23 cellular contexts compared by ENCODE assay signal in the genomic region with DNA sequence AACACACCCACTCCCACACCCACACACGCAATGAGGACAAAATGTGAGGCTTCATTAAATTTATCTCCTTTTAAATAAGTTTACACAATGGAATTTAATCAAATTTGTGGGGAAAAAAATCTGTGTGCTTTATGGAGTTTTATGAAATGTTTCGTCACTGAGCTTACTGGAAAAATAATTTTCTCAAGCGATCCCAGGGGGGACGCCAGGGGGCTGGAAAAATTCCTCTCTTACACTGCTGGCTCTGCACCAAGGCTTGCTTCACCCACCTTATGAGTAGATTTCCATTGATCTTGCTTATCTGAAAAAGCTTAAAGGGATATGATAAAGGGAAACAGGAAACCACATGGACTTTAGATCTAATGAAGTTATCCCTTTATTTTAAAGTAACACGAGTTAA.
DNase-seq lines count a peak whose midpoint lies in the region; ATAC-seq, FAIRE-seq and TF ChIP-seq lines count a peak whose summit lies in the region.
"Had no signal": no experiment of that assay in that cellular context is flagged by ENCODE, and none has a peak within 500 bp of the region (broad histone marks: within the 10 kb centered on the region; RNA-seq: fewer than 3 reads in every experiment).

No MANE protein-coding gene starts in this region.

- TF ChIP-seq CTCF in HepG2 (CRISPR knock-in tag; IDR thresholded peaks at IDR 0.05) (no peak), right lobe of liver (IDR thresholded peaks at IDR 0.05) (no peak), heart left ventricle (IDR thresholded peaks at IDR 0.05) (peak in 1 of 12 donors; percentile 27), omental fat pad (IDR thresholded peaks at IDR 0.05) (no peak)

- H3K4me1 ChIP-seq in HepG2 (ENCODE audit: insufficient read depth, low read length) = no peaks in the 10 kb centered on the region
- H3K4me1 ChIP-seq in right lobe of liver = peaks cover 0 to 22% (median 8%) of the 10 kb centered on the region in 4 donors
- H3K4me1 ChIP-seq in heart left ventricle = peaks cover 7 to 78% (median 46%) of the 10 kb centered on the region in 12 donors

- TF ChIP-seq RAD21 in HepG2 (CRISPR knock-in tag; IDR thresholded peaks at IDR 0.05) = no peak

- 3% methylated on average over 5 of the region's 5 CpGs for WGBS in HepG2 (ENCODE audit: low lambda C conversion rate)
- whole genome bisulfite sequencing in right lobe of liver (ENCODE audit: insufficient coverage, low coverage, low lambda C conversion rate, missing lambda C conversion rate) = 76% methylated on average over 5 of the region's 5 CpGs
- 48 to 58% (median 54%) methylated on average over 5 of the region's 5 CpGs for WGBS in heart left ventricle, 4 donors

- ATAC-seq in HepG2 = no peak
- no peak for ATAC-seq in right lobe of liver
- ATAC-seq in heart left ventricle = peak in 1 of 4 donors; percentile 58
- peak; percentile 66 for ATAC-seq in omental fat pad (ENCODE audit: low FRiP score)
- ATAC-seq: A549; activated T-cell treated with anti-CD3 and anti-CD28 coated beads, Interleukin-2, amount 50 U/mL, for 4 hours; body of pancreas; effector memory CD8-positive, alpha-beta T cell; left lobe of liver; natural killer cell had no signal

- no peak for TF ChIP-seq EP300 in HepG2 (IDR thresholded peaks at IDR 0.05; ENCODE audit: low read depth in 2 of 2, low read length in 2 of 2)
- no peak for TF ChIP-seq EP300 in HepG2 (CRISPR knock-in tag; IDR thresholded peaks at IDR 0.05; ENCODE audit: borderline replicate concordance)

- no peak overlapping the region for H3K9ac ChIP-seq in HepG2 (ENCODE audit: insufficient read depth, low read depth, low read length)

- no peaks in the 10 kb centered on the region for H3K79me2 ChIP-seq in HepG2 (ENCODE audit: insufficient read depth, low read length)

- no peak for FAIRE-seq in HepG2 (lab: Jason Lieb, UNC)
- FAIRE-seq in urothelium cell line (lab: Jason Lieb, UNC) = no peak
- FAIRE-seq: A549 had no signal

- intact Hi-C loops in HepG2 (cut with micrococcal nuclease; ENCODE audit: unreplicated experiment) (no loop called here), right lobe of liver (cut with DNase I) (no loop called here), heart left ventricle (cut with DNase I) (loop anchor here in 5 of 10 donors (5.0 kb wide), 2 partner anchors 33 to 38 kb away; no protein-coding TSS in a partner anchor)

- H3K27me3 ChIP-seq in HepG2 (ENCODE audit: control insufficient read depth in 1 of 2, insufficient read depth in 2 of 2, low read length in 2 of 2) (no peaks in the 10 kb centered on the region; a peak in 1 of 5 replicates), right lobe of liver (no peaks in the 10 kb centered on the region), heart left ventricle (no peaks in the 10 kb centered on the region)
- H3K27me3 ChIP-seq: body of pancreas, upper lobe of left lung had no signal

- no peaks in the 10 kb centered on the region for H3K36me3 ChIP-seq in HepG2 (replicated peaks in 1 of 2; ENCODE audit: control insufficient read depth in 1 of 2, insufficient read depth in 2 of 2, low read length in 2 of 2)
- peaks cover 0 to 3% (median 0%) of the 10 kb centered on the region in 4 donors for H3K36me3 ChIP-seq in right lobe of liver
- H3K36me3 ChIP-seq in heart left ventricle = peaks cover 0 to 48% (median 15%) of the 10 kb centered on the region in 9 donors

- in situ Hi-C loops in HepG2 (cut with HindIII; ENCODE audit: extremely low pct_ligation_motif_present, low pct_unique_long_range_greater_than_20kb) = no loop called here

- TF ChIP-seq POLR2A in HepG2 (IDR thresholded peaks at IDR 0.05; ENCODE audit: insufficient read depth in 1 of 2, low read depth in 2 of 2, low read length in 2 of 2) = no peak
- no peak for TF ChIP-seq POLR2A in right lobe of liver (IDR thresholded peaks at IDR 0.05)
- no peak for TF ChIP-seq POLR2A in heart left ventricle (IDR thresholded peaks at IDR 0.05)

- CTCF ChIA-PET in HepG2 (lab: Yijun Ruan, JAX; ENCODE audit: low intra/inter-chr PET ratio, low total read pairs) = no interaction called here

- no peak overlapping the region for H3K4me3 ChIP-seq in HepG2 (replicated peaks in 1 of 3; ENCODE audit: insufficient read depth in 1 of 3, low read depth in 2 of 3, low read length in 3 of 3)
- no peak overlapping the region for H3K4me3 ChIP-seq in right lobe of liver
- H3K4me3 ChIP-seq in heart left ventricle = no peak overlapping the region
- H3K4me3 ChIP-seq: A549, body of pancreas, PC-9, upper lobe of left lung had no signal

- DNase-seq in HepG2 (ENCODE audit: low spot score) (peak; percentile 5), right lobe of liver (no peak), heart left ventricle (peak in 4 of 5 donors; percentile 35 to 60 (median 52)), omental fat pad (ENCODE audit: low spot score) (peak; percentile 39), NCI-H524 treated with DMSO at 0.1 percent for 48 hours (lab: John Stamatoyannopoulos, UW) (no peak), T-helper 9 cell (no peak), urothelium cell line (ENCODE audit: low spot score) (no peak)
- DNase-seq in stimulated activated naive CD4-positive, alpha-beta T cell treated with Interleukin-2 at 50 U/mL for 16 hours (lab: John Stamatoyannopoulos, UW) = no peak
- DNase-seq: activated CD4-positive, alpha-beta T cell treated with anti-CD3 and anti-CD28 coated beads for 4 hours; activated T-cell treated with anti-CD3 and anti-CD28 coated beads, Interleukin-2, amount 50 U/mL, for 4 hours; DND-41; effector memory CD8-positive, alpha-beta T cell; Kasumi-1; MV-4-11; natural killer cell; NCI-H146; NK-92 treated with Interleukin-12 subunit alpha and Interleukin-12 subunit beta, amount 100 ng/mL, for 24 hours; PC-9; SIG-M5; upper lobe of left lung had no signal

- H3K4me2 ChIP-seq in HepG2 (ENCODE audit: low read depth, low read length) = no peak overlapping the region
- H3K4me2 ChIP-seq: A549, PC-9 had no signal

- no peaks in the 10 kb centered on the region for H4K20me1 ChIP-seq in HepG2 (ENCODE audit: insufficient read depth, low read length)

- no TSS peak for BruUV-seq in HepG2 (replicated peaks; lab: Mats Ljungman, UMichigan)

- H3K27ac ChIP-seq in HepG2 (ENCODE audit: extremely low read length, insufficient read depth, low read length) (no peak overlapping the region), right lobe of liver (no peak overlapping the region), heart left ventricle (peak overlapping the region; percentile 24 to 75 (median 62))
- H3K27ac ChIP-seq: A549, body of pancreas, PC-9, upper lobe of left lung had no signal

- no peak overlapping the region for H2AFZ ChIP-seq in HepG2 (ENCODE audit: low read length)
- H2AFZ ChIP-seq: PC-9 had no signal

- POLR2A ChIA-PET in HepG2 (lab: Yijun Ruan, JAX) = no interaction called here

- no peaks in the 10 kb centered on the region for H3K9me3 ChIP-seq in HepG2 (ENCODE audit: low read length)
- no peaks in the 10 kb centered on the region for H3K9me3 ChIP-seq in right lobe of liver
- H3K9me3 ChIP-seq in heart left ventricle = no peaks in the 10 kb centered on the region
- H3K9me3 ChIP-seq: A549, body of pancreas, upper lobe of left lung had no signal

TF ChIP-seq in HepG2, 621 proteins besides CTCF, POLR2A, EP300 and RAD21 (continues in another document):
- TF ChIP-seq TBP (CRISPR knock-in tag; IDR thresholded peaks at IDR 0.05) = no peak
- TF ChIP-seq ZNF337 (CRISPR knock-in tag; IDR thresholded peaks at IDR 0.05; ENCODE audit: borderline replicate concordance, low read depth) = no peak
- TF ChIP-seq ZNF501 (CRISPR knock-in tag; IDR thresholded peaks at IDR 0.05) = no peak
- TF ChIP-seq, protein P1, sequence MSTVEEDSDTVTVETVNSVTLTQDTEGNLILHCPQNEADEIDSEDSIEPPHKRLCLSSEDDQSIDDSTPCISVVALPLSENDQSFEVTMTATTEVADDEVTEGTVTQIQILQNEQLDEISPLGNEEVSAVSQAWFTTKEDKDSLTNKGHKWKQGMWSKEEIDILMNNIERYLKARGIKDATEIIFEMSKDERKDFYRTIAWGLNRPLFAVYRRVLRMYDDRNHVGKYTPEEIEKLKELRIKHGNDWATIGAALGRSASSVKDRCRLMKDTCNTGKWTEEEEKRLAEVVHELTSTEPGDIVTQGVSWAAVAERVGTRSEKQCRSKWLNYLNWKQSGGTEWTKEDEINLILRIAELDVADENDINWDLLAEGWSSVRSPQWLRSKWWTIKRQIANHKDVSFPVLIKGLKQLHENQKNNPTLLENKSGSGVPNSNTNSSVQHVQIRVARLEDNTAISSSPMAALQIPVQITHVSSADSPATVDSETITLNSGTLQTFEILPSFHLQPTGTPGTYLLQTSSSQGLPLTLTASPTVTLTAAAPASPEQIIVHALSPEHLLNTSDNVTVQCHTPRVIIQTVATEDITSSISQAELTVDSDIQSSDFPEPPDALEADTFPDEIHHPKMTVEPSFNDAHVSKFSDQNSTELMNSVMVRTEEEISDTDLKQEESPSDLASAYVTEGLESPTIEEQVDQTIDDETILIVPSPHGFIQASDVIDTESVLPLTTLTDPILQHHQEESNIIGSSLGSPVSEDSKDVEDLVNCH (CRISPR knock-in tag; IDR thresholded peaks at IDR 0.05) = no peak
- no peak for TF ChIP-seq KMT2B (CRISPR knock-in tag; IDR thresholded peaks at IDR 0.05)
- TF ChIP-seq, protein P2, sequence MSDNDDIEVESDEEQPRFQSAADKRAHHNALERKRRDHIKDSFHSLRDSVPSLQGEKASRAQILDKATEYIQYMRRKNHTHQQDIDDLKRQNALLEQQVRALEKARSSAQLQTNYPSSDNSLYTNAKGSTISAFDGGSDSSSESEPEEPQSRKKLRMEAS (IDR thresholded peaks at IDR 0.05) = no peak
- TF ChIP-seq, protein P3, sequence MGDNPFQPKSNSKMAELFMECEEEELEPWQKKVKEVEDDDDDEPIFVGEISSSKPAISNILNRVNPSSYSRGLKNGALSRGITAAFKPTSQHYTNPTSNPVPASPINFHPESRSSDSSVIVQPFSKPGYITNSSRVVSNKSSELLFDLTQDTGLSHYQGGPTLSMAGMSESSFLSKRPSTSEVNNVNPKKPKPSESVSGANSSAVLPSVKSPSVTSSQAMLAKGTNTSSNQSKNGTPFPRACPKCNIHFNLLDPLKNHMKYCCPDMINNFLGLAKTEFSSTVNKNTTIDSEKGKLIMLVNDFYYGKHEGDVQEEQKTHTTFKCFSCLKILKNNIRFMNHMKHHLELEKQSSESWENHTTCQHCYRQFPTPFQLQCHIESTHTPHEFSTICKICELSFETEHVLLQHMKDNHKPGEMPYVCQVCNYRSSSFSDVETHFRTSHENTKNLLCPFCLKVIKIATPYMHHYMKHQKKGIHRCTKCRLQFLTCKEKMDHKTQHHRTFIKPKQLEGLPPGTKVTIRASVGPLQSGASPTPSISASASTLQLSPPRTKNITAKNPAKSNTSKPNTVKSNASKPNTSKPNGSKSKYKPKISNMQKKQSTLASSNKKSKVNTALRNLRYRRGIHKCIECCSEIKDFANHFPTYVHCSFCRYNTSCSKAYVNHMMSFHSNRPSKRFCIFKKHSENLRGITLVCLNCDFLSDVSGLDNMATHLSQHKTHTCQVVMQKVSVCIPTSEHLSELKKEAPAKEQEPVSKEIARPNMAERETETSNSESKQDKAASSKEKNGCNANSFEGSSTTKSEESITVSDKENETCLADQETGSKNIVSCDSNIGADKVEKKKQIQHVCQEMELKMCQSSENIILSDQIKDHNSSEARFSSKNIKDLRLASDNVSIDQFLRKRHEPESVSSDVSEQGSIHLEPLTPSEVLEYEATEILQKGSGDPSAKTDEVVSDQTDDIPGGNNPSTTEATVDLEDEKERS (CRISPR knock-in tag; IDR thresholded peaks at IDR 0.05) = no peak

Comparison
In these comparisons a context has a peak if more than half of its experiments do, and no peak if none do; other contexts are left out.
1. DNase-seq: peak in HepG2 (single experiment), heart left ventricle (4 of 5) and omental fat pad (single experiment); none in right lobe of liver (0 of 3), stimulated activated naive CD4-positive, alpha-beta T cell treated with Interleukin-2 at 50 U/mL for 16 hours (single experiment), NCI-H524 treated with DMSO at 0.1 percent for 48 hours (single experiment), T-helper 9 cell (single experiment) and urothelium cell line (single experiment).
2. H3K27ac ChIP-seq: peak in heart left ventricle (12 of 12); none in HepG2 (single experiment) and right lobe of liver (0 of 3).